ENCODE assay signal across 1 cellular context in genomic region chr4:95528388-95528787, GRCh38.
TF ChIP-seq lines count a peak whose summit lies in the region.

No MANE protein-coding gene starts in this region.

TF ChIP-seq in GM12878, 131 proteins besides CTCF, POLR2A, EP300 and RAD21:
- TF ChIP-seq RFX5 (IDR thresholded peaks at IDR 0.05; ENCODE audit: low read depth, low read length) (peak; percentile 97), BACH1 (IDR thresholded peaks at IDR 0.05; ENCODE audit: borderline replicate concordance) (no peak), JUND (IDR thresholded peaks at IDR 0.05; ENCODE audit: low read depth, low read length) (no peak), CEBPB (IDR thresholded peaks at IDR 0.05; ENCODE audit: borderline replicate concordance in 1 of 2, low read depth in 2 of 2, low read length in 2 of 2) (peak in 1 of 2 experiments; percentile 14; a peak in 1 of 4 replicates)
